ENCODE assay signal across 1 cellular context in genomic region chr20:5198651-5198924, GRCh38.
TF ChIP-seq lines count a peak whose summit lies in the region.

No MANE protein-coding gene starts in this region.

TF ChIP-seq in HepG2, 621 proteins besides CTCF, POLR2A, EP300 and RAD21 (continued from another document):
- 0 out of 2 replicates have a peak, but pooled peaks have one; percentile 1 for TF ChIP-seq ZNF687 (CRISPR knock-in tag; IDR thresholded peaks at IDR 0.05)
- TF ChIP-seq MIER2 (CRISPR knock-in tag; IDR thresholded peaks at IDR 0.05) = no peak
